In the genomic region with DNA sequence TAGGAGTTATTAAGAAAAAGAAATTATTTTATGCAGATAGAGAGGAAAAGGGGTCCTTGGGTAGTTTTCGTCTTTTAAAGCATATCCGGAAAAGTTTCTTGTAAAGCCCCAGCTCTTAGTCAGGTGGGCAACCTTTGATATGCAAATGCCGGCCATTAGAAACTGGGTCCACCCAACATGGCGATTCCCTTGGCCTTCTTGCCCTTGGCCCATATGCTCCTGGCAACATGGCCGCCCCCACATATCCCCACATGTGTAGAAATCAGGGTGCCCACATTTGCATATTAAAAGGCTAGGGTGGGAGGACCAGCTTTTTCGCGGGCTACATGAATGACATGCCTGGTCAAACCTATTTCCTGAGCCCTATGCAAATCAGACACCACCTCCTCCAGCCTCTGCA, we compare ENCODE assay signal across 27 cellular contexts.
"Had no signal": no experiment of that assay in that cellular context is flagged by ENCODE, and none has a peak within 500 bp of the region (broad histone marks: within the 10 kb centered on the region; RNA-seq: fewer than 3 reads in every experiment).

No MANE protein-coding gene starts in this region.

- H3K4me3 ChIP-seq: coronary artery, dorsolateral prefrontal cortex, esophagus squamous epithelium, gastrocnemius medialis, heart right ventricle, left ventricle myocardium inferior, lower lobe of right lung, mucosa of descending colon had no signal

- H3K27ac Mint-ChIP-seq: immature natural killer cell, mesothelial cell of epicardium had no signal

- H3K9me3 ChIP-seq: esophagus squamous epithelium, gastrocnemius medialis, left ventricle myocardium inferior, lower lobe of right lung, mucosa of descending colon had no signal

- H3K36me3 Mint-ChIP-seq: immature natural killer cell, naive B cell had no signal

- H3K27me3 ChIP-seq: dorsolateral prefrontal cortex, esophagus squamous epithelium, gastrocnemius medialis, heart right ventricle had no signal

- H3K4me1 ChIP-seq: esophagus squamous epithelium, gastrocnemius medialis, heart right ventricle, left ventricle myocardium inferior, lower lobe of right lung had no signal

- H3K27ac ChIP-seq: coronary artery, dorsolateral prefrontal cortex, esophagus squamous epithelium, gastrocnemius medialis, heart right ventricle, left ventricle myocardium inferior, lower lobe of right lung had no signal

- H3K4me3 Mint-ChIP-seq: immature natural killer cell, mesothelial cell of epicardium, naive B cell had no signal

- FAIRE-seq: colon, endothelial cell of umbilical vein, kidney had no signal

- H3K36me3 ChIP-seq: esophagus squamous epithelium, gastrocnemius medialis, left ventricle myocardium inferior, lower lobe of right lung had no signal

- DNase-seq: dermis blood vessel endothelial cell; dorsolateral prefrontal cortex; effector CD4-positive, alpha-beta T cell; effector memory CD4-positive, alpha-beta T cell; esophagus squamous epithelium; foreskin fibroblast; foreskin melanocyte; gastrocnemius medialis; glutamatergic neuron; head of caudate nucleus; heart right ventricle; hippocampal formation; immature natural killer cell; islet precursor cell; kidney; kidney glomerular epithelial cell; left colon; left ventricle myocardium inferior; lower lobe of right lung; mesenchymal stem cell; mucosa of descending colon; naive B cell had no signal

- ATAC-seq: gastrocnemius medialis, heart right ventricle, left colon, left lobe of liver, lower lobe of right lung, mucosa of descending colon had no signal

- H3K4me1 Mint-ChIP-seq: immature natural killer cell, mesothelial cell of epicardium, naive B cell had no signal
